ENCODE assay signal across 16 cellular contexts in genomic region chr14:32225378-32225920, GRCh38. TPM values are rescaled to one million over a fixed set of nuclear protein-coding genes. Genes with fewer than 3 reads are reported as not detected.
DNase-seq lines count a peak whose midpoint lies in the region; ATAC-seq and TF ChIP-seq lines count a peak whose summit lies in the region.
"Had no signal": no experiment of that assay in that cellular context is flagged by ENCODE, and none has a peak within 500 bp of the region (broad histone marks: within the 10 kb centered on the region; RNA-seq: fewer than 3 reads in every experiment).

No MANE protein-coding gene starts in this region.

- H3K27me3 ChIP-seq in lower lobe of right lung (ENCODE audit: low read depth) (no peaks in the 10 kb centered on the region), thyroid gland (no peaks in the 10 kb centered on the region)
- H3K27me3 ChIP-seq: BLaER1 had no signal

- WGBS in thyroid gland, 2 donors, result 34 to 47% methylated on average over 1 of the region's 1 CpG

- H3K4me3 Mint-ChIP-seq in brain, result peak overlapping the region in 2 of 5 experiments; percentile 3 to 50
- H3K4me3 Mint-ChIP-seq: activated naive CD8-positive, alpha-beta T cell treated with anti-CD3 and anti-CD28 coated beads, Interleukin-2, amount 10 ng/mL, durations not matched to agents 7 days and 5 days; activated T-cell treated with anti-CD3 and anti-CD28 coated beads, Interleukin-2, amount 50 U/mL, for 72 hours; central memory CD8-positive, alpha-beta T cell had no signal

- no peak overlapping the region for H3K4me3 ChIP-seq in HEK293 (ENCODE audit: low read depth, low read length)
- H3K4me3 ChIP-seq in lower lobe of right lung, result no peak overlapping the region
- no peak overlapping the region for H3K4me3 ChIP-seq in thyroid gland (replicated peaks in 1 of 3)
- H3K4me3 ChIP-seq: BLaER1 had no signal

- peak overlapping the region; percentile 12 to 94 (median 13) for H3K27ac Mint-ChIP-seq in brain
- H3K27ac Mint-ChIP-seq: activated naive CD8-positive, alpha-beta T cell treated with anti-CD3 and anti-CD28 coated beads, Interleukin-2, amount 10 ng/mL, durations not matched to agents 7 days and 5 days; activated T-cell treated with anti-CD3 and anti-CD28 coated beads, Interleukin-2, amount 50 U/mL, for 72 hours had no signal

- intact Hi-C loops in lower lobe of right lung (cut with DNase I), result no loop called here
- intact Hi-C loops in thyroid gland (cut with DNase I), result no loop called here
- intact Hi-C loops in left colon (cut with DNase I, micrococcal nuclease), result no loop called here

- peaks cover 19% of the 10 kb centered on the region for H3K4me1 Mint-ChIP-seq in brain
- H3K4me1 Mint-ChIP-seq: activated naive CD8-positive, alpha-beta T cell treated with anti-CD3 and anti-CD28 coated beads, Interleukin-2, amount 10 ng/mL, durations not matched to agents 7 days and 5 days; central memory CD8-positive, alpha-beta T cell had no signal

- CTCF ChIA-PET in HEK293 (lab: Yijun Ruan, JAX), result interaction anchor here (0.7 to 1.3 kb wide), 2 partner anchors 26 to 85 kb away, joined by 3 read pairs; no protein-coding TSS in a partner anchor

- TF ChIP-seq CTCF in HEK293 (tag by site-specific recombination; IDR thresholded peaks at IDR 0.05), result no peak
- TF ChIP-seq CTCF in brain (conservative IDR thresholded peaks at IDR 0.05), result no peak
- no peak for TF ChIP-seq CTCF in lower lobe of right lung (IDR thresholded peaks at IDR 0.05)
- TF ChIP-seq CTCF in thyroid gland (IDR thresholded peaks at IDR 0.05), result no peak

- DNase-seq in lower lobe of right lung (no peak), thyroid gland (no peak), NCI-H2171 (lab: John Stamatoyannopoulos, UW) (no peak), left colon (no peak)
- DNase-seq: activated naive CD8-positive, alpha-beta T cell treated with anti-CD3 and anti-CD28 coated beads, Interleukin-2, amount 10 ng/mL, durations not matched to agents 7 days and 5 days; KBM-7; NCI-H1092 treated with DMSO at 0.1 percent for 48 hours; occipital lobe; SIG-M5 had no signal

- H3K4me1 ChIP-seq in HEK293 (ENCODE audit: control insufficient read depth, insufficient read depth, low read length) (peaks cover 21% of the 10 kb centered on the region), lower lobe of right lung (peaks cover 20% of the 10 kb centered on the region), thyroid gland (peaks cover 37 to 53% of the 10 kb centered on the region in 2 donors)
- H3K4me1 ChIP-seq: BLaER1 had no signal

- no peak for ATAC-seq in lower lobe of right lung
- no peak for ATAC-seq in GM21619 (IDR thresholded peaks at IDR 0.05; ENCODE audit: unreplicated experiment)
- ATAC-seq in left colon, result no peak

- H3K9me3 Mint-ChIP-seq in brain, result no peaks in the 10 kb centered on the region
- H3K9me3 Mint-ChIP-seq: activated naive CD8-positive, alpha-beta T cell treated with anti-CD3 and anti-CD28 coated beads, Interleukin-2, amount 10 ng/mL, durations not matched to agents 7 days and 5 days; activated T-cell treated with anti-CD3 and anti-CD28 coated beads, Interleukin-2, amount 50 U/mL, for 72 hours; central memory CD8-positive, alpha-beta T cell had no signal

- H3K27ac ChIP-seq in HEK293 (ENCODE audit: extremely low read depth, low read depth, low read length) (no peak overlapping the region), lower lobe of right lung (peak overlapping the region; percentile 38), thyroid gland (peak overlapping the region; percentile 78 to 94 (median 84))
- H3K27ac ChIP-seq: BLaER1 had no signal

- H3K36me3 ChIP-seq in HEK293 (ENCODE audit: control insufficient read depth in 2 of 2, insufficient read depth in 1 of 2, low read length in 2 of 2) (no peaks in the 10 kb centered on the region), lower lobe of right lung (no peaks in the 10 kb centered on the region), thyroid gland (no peaks in the 10 kb centered on the region)
- H3K36me3 ChIP-seq: BLaER1 had no signal

- H3K36me3 Mint-ChIP-seq in brain, result no peaks in the 10 kb centered on the region

- peaks cover 5% of the 10 kb centered on the region for H3K27me3 Mint-ChIP-seq in brain
- H3K27me3 Mint-ChIP-seq: activated naive CD8-positive, alpha-beta T cell treated with anti-CD3 and anti-CD28 coated beads, Interleukin-2, amount 10 ng/mL, durations not matched to agents 7 days and 5 days had no signal

- POLR2A ChIA-PET in HEK293 (lab: Yijun Ruan, JAX), result no interaction called here

- no peaks in the 10 kb centered on the region for H3K9me3 ChIP-seq in HEK293 (ENCODE audit: control insufficient read depth, insufficient read depth, low read depth, low read length)
- no peaks in the 10 kb centered on the region for H3K9me3 ChIP-seq in lower lobe of right lung
- no peaks in the 10 kb centered on the region for H3K9me3 ChIP-seq in thyroid gland
- H3K9me3 ChIP-seq: BLaER1 had no signal

- TF ChIP-seq POLR2A in thyroid gland (IDR thresholded peaks at IDR 0.05), result no peak

TF ChIP-seq in HEK293, 187 proteins besides CTCF, POLR2A, EP300 and RAD21 (continues in another document):
- TF ChIP-seq KLF17 (tag by site-specific recombination; IDR thresholded peaks at IDR 0.05) (no peak), ZNF335 (tag by site-specific recombination; conservative IDR thresholded peaks at IDR 0.05) (peak; percentile 45; the same call in 1 of the 2 replicates), ZNF600 (tag by site-specific recombination; IDR thresholded peaks at IDR 0.05) (0 out of 2 replicates have a peak, but pooled peaks have one; percentile 1), ZNF518A (tag by site-specific recombination; conservative IDR thresholded peaks at IDR 0.05; ENCODE audit: low read depth) (0 out of 2 replicates have a peak, but pooled peaks have one; percentile 8), ZNF211 (tag by site-specific recombination; IDR thresholded peaks at IDR 0.05; ENCODE audit: low read depth) (no peak), WT1 (tag by site-specific recombination; IDR thresholded peaks at IDR 0.05) (no peak), ZNF776 (tag by site-specific recombination; IDR thresholded peaks at IDR 0.05; ENCODE audit: borderline replicate concordance) (no peak), ZNF26 (tag by site-specific recombination; IDR thresholded peaks at IDR 0.05) (no peak), ZNF585B (tag by site-specific recombination; IDR thresholded peaks at IDR 0.05) (no peak), ZNF654 (tag by site-specific recombination; IDR thresholded peaks at IDR 0.05; ENCODE audit: low read depth) (no peak)

RNA-seq across cellular contexts. Expression of gene RNU6-8, which starts 22.4 kb away (rescaled TPM):
- polyA plus RNA-seq in brain (ENCODE audit: insufficient read depth, low read depth, low replicate concordance), result not detected
- total RNA-seq in lower lobe of right lung (not detected), thyroid gland (not detected), left colon (not detected)
- total RNA-seq: activated naive CD8-positive, alpha-beta T cell treated with anti-CD3 and anti-CD28 coated beads, Interleukin-2, amount 10 ng/mL, durations not matched to agents 7 days and 5 days; activated T-cell treated with anti-CD3 and anti-CD28 coated beads, Interleukin-2, amount 50 U/mL, for 72 hours; occipital lobe had no signal
- polyA plus RNA-seq: small intestine had no signal

RNA-seq across cellular contexts. Expression of gene RNU6-7, which starts 23.6 kb away (rescaled TPM):
- polyA plus RNA-seq in brain (ENCODE audit: insufficient read depth, low read depth, low replicate concordance), result not detected
- total RNA-seq in lower lobe of right lung (not detected), thyroid gland (not detected), left colon (not detected)
- total RNA-seq: activated naive CD8-positive, alpha-beta T cell treated with anti-CD3 and anti-CD28 coated beads, Interleukin-2, amount 10 ng/mL, durations not matched to agents 7 days and 5 days; activated T-cell treated with anti-CD3 and anti-CD28 coated beads, Interleukin-2, amount 50 U/mL, for 72 hours; occipital lobe had no signal
- polyA plus RNA-seq: small intestine had no signal
